In genomic region chr1:207462535-207462934, GRCh38 we compare ENCODE assay signal across 23 cellular contexts. TPM values are rescaled to one million over a fixed set of nuclear protein-coding genes. Genes with fewer than 3 reads are reported as not detected.
"Had no signal": no experiment of that assay in that cellular context is flagged by ENCODE, and none has a peak within 500 bp of the region (broad histone marks: within the 10 kb centered on the region; RNA-seq: fewer than 3 reads in every experiment).

No MANE protein-coding gene starts in this region.

- H3K4me3 Mint-ChIP-seq: activated CD4-positive, alpha-beta T cell treated with anti-CD3 and anti-CD28 coated beads, Interleukin-2, amount 10 ng/mL, durations not matched to agents 24 days and 14 days; activated CD8-positive, alpha-beta memory T cell treated with anti-CD3 and anti-CD28 coated beads, Interleukin-2, amount 10 ng/mL, durations not matched to agents 7 days and 5 days; activated naive CD4-positive, alpha-beta T cell treated with anti-CD3 and anti-CD28 coated beads, Interleukin-2, amount 50 U/mL, for 24 hours; activated T-cell treated with anti-CD3 and anti-CD28 coated beads, Interleukin-2, amount 50 U/mL, for 4 hours had no signal

- H3K27me3 Mint-ChIP-seq: activated naive CD4-positive, alpha-beta T cell treated with anti-CD3 and anti-CD28 coated beads, Interleukin-2, amount 50 U/mL, for 24 hours had no signal

- ATAC-seq: activated CD4-positive, CD25-positive, alpha-beta regulatory T cell treated with anti-CD3 and anti-CD28 coated beads, Interleukin-2, amount 50 U/mL, for 24 hours; activated CD8-positive, alpha-beta memory T cell treated with anti-CD3 and anti-CD28 coated beads, Interleukin-2, amount 10 ng/mL, durations not matched to agents 7 days and 5 days; Panc1; Right ventricle myocardium inferior had no signal

- H3K9me3 Mint-ChIP-seq: activated CD4-positive, alpha-beta T cell treated with anti-CD3 and anti-CD28 coated beads, Interleukin-2, amount 10 ng/mL, durations not matched to agents 24 days and 14 days; activated naive CD4-positive, alpha-beta T cell treated with anti-CD3 and anti-CD28 coated beads, Interleukin-2, amount 50 U/mL, for 24 hours; activated T-cell treated with anti-CD3 and anti-CD28 coated beads, Interleukin-2, amount 50 U/mL, for 4 hours; activated T-helper 2 cell treated with anti-CD3 and anti-CD28 coated beads, Interferon-gamma antibody, Interleukin-2, Interleukin-4, amounts not matched to agents 10 μg/mL and 5 μg/mL and 100 μg/mL, durations not matched to agents 14 hours and 24 hours and 36 hours had no signal

- H3K36me3 ChIP-seq: brain microvascular endothelial cell, cardiac muscle cell had no signal

- H3K9ac ChIP-seq: KMS-11 had no signal

- H3K27ac ChIP-seq: brain microvascular endothelial cell, cardiac muscle cell, KMS-11, SK-N-MC had no signal

- H3K4me3 ChIP-seq: cardiac muscle cell, SK-N-MC had no signal

- H3K27ac Mint-ChIP-seq: activated CD4-positive, alpha-beta T cell treated with anti-CD3 and anti-CD28 coated beads, Interleukin-2, amount 10 ng/mL, durations not matched to agents 24 days and 14 days; activated CD8-positive, alpha-beta memory T cell treated with anti-CD3 and anti-CD28 coated beads, Interleukin-2, amount 10 ng/mL, durations not matched to agents 7 days and 5 days; activated T-helper 2 cell treated with anti-CD3 and anti-CD28 coated beads, Interferon-gamma antibody, Interleukin-2, Interleukin-4, amounts not matched to agents 10 μg/mL and 5 μg/mL and 100 μg/mL, durations not matched to agents 14 hours and 24 hours and 36 hours had no signal

- H3K4me2 ChIP-seq: KMS-11 had no signal

- DNase-seq: activated CD4-positive, alpha-beta T cell treated with anti-CD3 and anti-CD28 coated beads, Interleukin-2, amount 10 ng/mL, durations not matched to agents 24 days and 14 days; activated CD4-positive, alpha-beta T cell treated with anti-CD3 and anti-CD28 coated beads, Interleukin-2, amount 50 U/mL, for 48 hours; activated CD8-positive, alpha-beta memory T cell treated with anti-CD3 and anti-CD28 coated beads, Interleukin-2, amount 10 ng/mL, durations not matched to agents 7 days and 5 days; activated T-cell treated with anti-CD3 and anti-CD28 coated beads, Interleukin-2, amount 50 U/mL, for 4 hours; brain microvascular endothelial cell; MM.1S; NCI-H1105 treated with DMSO at 0.1 percent for 48 hours; NCI-H1436 treated with DMSO at 0.1 percent for 48 hours; NCI-H187; NCI-H2081; NCI-H510A treated with DMSO at 0.1 percent for 48 hours; NCI-H69; NK-92 treated with Interleukin-12 subunit alpha and Interleukin-12 subunit beta, amount 100 ng/mL, for 24 hours; RPMI8226; T-helper 1 cell had no signal

RNA-seq across cellular contexts. Expression of gene CR2, which starts 8.4 kb away (rescaled TPM):
- total RNA-seq: activated CD4-positive, alpha-beta T cell treated with anti-CD3 and anti-CD28 coated beads, Interleukin-2, amount 10 ng/mL, durations not matched to agents 24 days and 14 days; activated CD8-positive, alpha-beta memory T cell treated with anti-CD3 and anti-CD28 coated beads, Interleukin-2, amount 10 ng/mL, durations not matched to agents 7 days and 5 days; activated T-helper 2 cell treated with anti-CD3 and anti-CD28 coated beads, Interferon-gamma antibody, Interleukin-2, Interleukin-4, amounts not matched to agents 10 μg/mL and 5 μg/mL and 100 μg/mL, durations not matched to agents 14 hours and 24 hours and 36 hours; cardiac muscle cell; Right ventricle myocardium inferior had no signal

RNA-seq across cellular contexts. Expression of gene CR1, which starts 33.4 kb away (rescaled TPM):
- total RNA-seq: activated CD4-positive, alpha-beta T cell treated with anti-CD3 and anti-CD28 coated beads, Interleukin-2, amount 10 ng/mL, durations not matched to agents 24 days and 14 days; activated T-helper 2 cell treated with anti-CD3 and anti-CD28 coated beads, Interferon-gamma antibody, Interleukin-2, Interleukin-4, amounts not matched to agents 10 μg/mL and 5 μg/mL and 100 μg/mL, durations not matched to agents 14 hours and 24 hours and 36 hours; cardiac muscle cell had no signal
